ENCODE assay signal across 14 cellular contexts in genomic region chr5:174409070-174409469, GRCh38.
DNase-seq lines count a peak whose midpoint lies in the region; ATAC-seq, FAIRE-seq and TF ChIP-seq lines count a peak whose summit lies in the region.
"Had no signal": no experiment of that assay in that cellular context is flagged by ENCODE, and none has a peak within 500 bp of the region (broad histone marks: within the 10 kb centered on the region; RNA-seq: fewer than 3 reads in every experiment).

No MANE protein-coding gene starts in this region.

- H2AFZ ChIP-seq in GM23338 (peak overlapping the region; percentile 63; the same call in 1 of the 2 replicates), OCI-LY7 (ENCODE audit: low read length) (no peak overlapping the region)
- H2AFZ ChIP-seq: GM23248 had no signal

- H3K4me2 ChIP-seq in GM23338 (no peak overlapping the region), OCI-LY7 (ENCODE audit: low read length) (no peak overlapping the region)

- TF ChIP-seq POLR2A in prostate gland (IDR thresholded peaks at IDR 0.05), result no peak

- H3K4me3 ChIP-seq in AG09309 (ENCODE audit: control insufficient read depth, low read depth, low read length) (no peak overlapping the region), GM23338 (no peak overlapping the region), OCI-LY7 (ENCODE audit: low read depth, low read length, poor library complexity, severe bottlenecking) (no peak overlapping the region), endodermal cell (ENCODE audit: low read length) (peak overlapping the region; percentile 26), prostate gland (no peak overlapping the region)
- H3K4me3 ChIP-seq: GM23248 had no signal

- no peaks in the 10 kb centered on the region for H3K79me2 ChIP-seq in GM23338 (replicated peaks; ENCODE audit: insufficient read depth)
- H3K79me2 ChIP-seq in OCI-LY7 (ENCODE audit: insufficient read depth, low read depth, low read length), result no peaks in the 10 kb centered on the region

- no peak overlapping the region for H3K9ac ChIP-seq in endodermal cell (ENCODE audit: extremely low read depth, low read length, poor library complexity, severe bottlenecking)
- H3K9ac ChIP-seq: GM23248 had no signal

- TF ChIP-seq CTCF in AG09309 (IDR thresholded peaks at IDR 0.05; ENCODE audit: control insufficient read depth, insufficient read depth, low read depth, low read length, missing control alignments) (peak; percentile 35), GM23338 (conservative IDR thresholded peaks at IDR 0.05; ENCODE audit: low read depth in 2 of 2) (peak; percentile 55 to 60), OCI-LY7 (conservative IDR thresholded peaks at IDR 0.05; ENCODE audit: low read length) (peak; percentile 52), endodermal cell (conservative IDR thresholded peaks at IDR 0.05) (peak; percentile 64), prostate gland (IDR thresholded peaks at IDR 0.05) (no peak)

- H3F3A ChIP-seq in GM23338 (replicated peaks; ENCODE audit: low read depth), result no peaks in the 10 kb centered on the region

- no peaks in the 10 kb centered on the region for H3K9me3 ChIP-seq in OCI-LY7 (ENCODE audit: low read length)
- H3K9me3 ChIP-seq in endodermal cell (ENCODE audit: control insufficient read depth, low read length), result peaks cover 10% of the 10 kb centered on the region
- H3K9me3 ChIP-seq in prostate gland, result no peaks in the 10 kb centered on the region

- FAIRE-seq in urothelium cell line (lab: Jason Lieb, UNC), result no peak

- no peaks in the 10 kb centered on the region for H4K20me1 ChIP-seq in GM23338 (replicated peaks; ENCODE audit: insufficient read depth)
- no peaks in the 10 kb centered on the region for H4K20me1 ChIP-seq in OCI-LY7 (ENCODE audit: insufficient read depth, low read length)

- peak; percentile 55; the same call in 2 of the 3 replicates for ATAC-seq in GM23338

- no peaks in the 10 kb centered on the region; the same call in 2 of the 3 replicates for H3K9me3 Mint-ChIP-seq in GM23338
- H3K9me3 Mint-ChIP-seq in endodermal cell, result peaks cover 10% of the 10 kb centered on the region

- H3K9me2 ChIP-seq in GM23338 (ENCODE audit: insufficient read depth), result peaks cover 3% of the 10 kb centered on the region; the same call in 1 of the 2 replicates
- no peaks in the 10 kb centered on the region for H3K9me2 ChIP-seq in OCI-LY7 (ENCODE audit: insufficient read depth, low read length)

- H3K36me3 Mint-ChIP-seq in GM23338 (ENCODE audit: low read depth) (no peaks in the 10 kb centered on the region), endodermal cell (ENCODE audit: low read depth) (peaks cover 5% of the 10 kb centered on the region)
- H3K36me3 Mint-ChIP-seq: mesothelial cell of epicardium had no signal

- BruUV-seq in OCI-LY7 (replicated peaks; lab: Mats Ljungman, UMichigan), result no TSS peak

- CTCF ChIA-PET in OCI-LY7 (lab: Charles Lee; ENCODE audit: unreplicated experiment), result no interaction called here

- POLR2A ChIA-PET in OCI-LY7 (lab: Charles Lee), result interaction anchor here (0.6 kb wide), 1 partner anchor 274 kb away, joined by 3 read pairs; no protein-coding TSS in a partner anchor

- DNase-seq in AG09309 (ENCODE audit: low read depth), result no peak
- peak; percentile 46 for DNase-seq in GM23338 (ENCODE audit: low spot score)
- no peak for DNase-seq in OCI-LY7 (ENCODE audit: low spot score)
- DNase-seq in endodermal cell, result peak; percentile 65
- DNase-seq in urothelium cell line (ENCODE audit: low spot score), result no peak
- DNase-seq in stimulated activated CD4-positive, alpha-beta T cell treated with anti-CD3 and anti-CD28 coated beads, Interleukin-15, amount 100 ng/mL, for 24 hours, result no peak
- no peak for DNase-seq in prostate gland (ENCODE audit: low spot score)
- no peak for DNase-seq in substantia nigra (lab: John Stamatoyannopoulos, UW)
- DNase-seq: effector CD8-positive, alpha-beta T cell; GM23248; hippocampal formation; NCI-H2171; SW 1271 had no signal

- intact Hi-C loops in OCI-LY7 (cut with micrococcal nuclease; ENCODE audit: unreplicated experiment) (no loop called here), prostate gland (cut with DNase I) (no loop called here)

- H3K4me1 ChIP-seq in GM23338 (ENCODE audit: insufficient read depth) (no peaks in the 10 kb centered on the region), OCI-LY7 (ENCODE audit: insufficient read depth, low read length, poor library complexity, severe bottlenecking) (no peaks in the 10 kb centered on the region), endodermal cell (ENCODE audit: control insufficient read depth, insufficient read depth, low read length) (peaks cover 13% of the 10 kb centered on the region), prostate gland (replicated peaks) (no peaks in the 10 kb centered on the region)

- H3K27ac ChIP-seq in GM23338 (ENCODE audit: low read depth), result no peak overlapping the region
- no peak overlapping the region for H3K27ac ChIP-seq in OCI-LY7 (ENCODE audit: low read depth, low read length, poor library complexity, severe bottlenecking)
- no peak overlapping the region for H3K27ac ChIP-seq in endodermal cell (ENCODE audit: low read depth, low read length)
- no peak overlapping the region for H3K27ac ChIP-seq in prostate gland
- H3K27ac ChIP-seq in substantia nigra (ENCODE audit: low read depth, low read length, poor library complexity, severe bottlenecking), result no peak overlapping the region
- H3K27ac ChIP-seq: GM23248 had no signal

- no peaks in the 10 kb centered on the region for H3K27me3 ChIP-seq in GM23338 (ENCODE audit: insufficient read depth)
- H3K27me3 ChIP-seq in endodermal cell (ENCODE audit: control insufficient read depth, insufficient read depth, low read length, poor library complexity, severe bottlenecking), result no peaks in the 10 kb centered on the region
- H3K27me3 ChIP-seq in prostate gland (replicated peaks; ENCODE audit: insufficient read depth), result no peaks in the 10 kb centered on the region

- no peak overlapping the region for H3K4me3 Mint-ChIP-seq in GM23338
- no peak overlapping the region for H3K4me3 Mint-ChIP-seq in endodermal cell
- H3K4me3 Mint-ChIP-seq: mesothelial cell of epicardium had no signal

- no peak overlapping the region for H3K27ac Mint-ChIP-seq in GM23338
- no peak overlapping the region for H3K27ac Mint-ChIP-seq in endodermal cell
- H3K27ac Mint-ChIP-seq: mesothelial cell of epicardium had no signal

- H3K27me3 Mint-ChIP-seq in GM23338 (ENCODE audit: insufficient read depth, low read depth, poor library complexity), result peaks cover 6% of the 10 kb centered on the region
- no peaks in the 10 kb centered on the region for H3K27me3 Mint-ChIP-seq in endodermal cell (ENCODE audit: insufficient read depth)

- H3K4me1 Mint-ChIP-seq in GM23338 (no peaks in the 10 kb centered on the region), endodermal cell (peaks cover 32% of the 10 kb centered on the region)

- WGBS in endodermal cell (ENCODE audit: insufficient coverage in 1 of 2, insufficient read length in 1 of 2), 2 experiments, result 79 to 91% methylated on average over 2 to 3 of the region's 3 CpGs
- WGBS in prostate gland, result 82% methylated on average over 3 of the region's 3 CpGs

- H3K36me3 ChIP-seq in GM23338 (ENCODE audit: insufficient read depth) (no peaks in the 10 kb centered on the region), OCI-LY7 (ENCODE audit: insufficient read depth, low read length) (no peaks in the 10 kb centered on the region), endodermal cell (ENCODE audit: control insufficient read depth, insufficient read depth, low read length) (no peaks in the 10 kb centered on the region), prostate gland (no peaks in the 10 kb centered on the region)

TF ChIP-seq in GM23338, 12 proteins besides CTCF, POLR2A, EP300 and RAD21:
- TF ChIP-seq EZH2 (IDR thresholded peaks at IDR 0.05; ENCODE audit: low read depth, unreplicated experiment) (no peak), STAT1 (IDR thresholded peaks at IDR 0.05; ENCODE audit: unreplicated experiment) (no peak), REST (IDR thresholded peaks at IDR 0.05; ENCODE audit: unreplicated experiment) (no peak), ZNF331 (CRISPR knock-in tag; IDR thresholded peaks at IDR 0.05; ENCODE audit: low read depth) (no peak)

Comparison
In these comparisons a context has a peak if more than half of its experiments do, and no peak if none do; other contexts are left out.
1. DNase-seq: peak in GM23338 (single experiment) and endodermal cell (single experiment); none in AG09309 (single experiment), OCI-LY7 (single experiment), urothelium cell line (single experiment), stimulated activated CD4-positive, alpha-beta T cell treated with anti-CD3 and anti-CD28 coated beads, Interleukin-15, amount 100 ng/mL, for 24 hours (single experiment), prostate gland (single experiment) and substantia nigra (0 of 49).
2. CTCF ChIP-seq: peak in AG09309 (single experiment), GM23338 (2 of 2), OCI-LY7 (single experiment) and endodermal cell (single experiment); none in prostate gland (0 of 4).